ENCODE assay signal across 7 cellular contexts in the genomic region with DNA sequence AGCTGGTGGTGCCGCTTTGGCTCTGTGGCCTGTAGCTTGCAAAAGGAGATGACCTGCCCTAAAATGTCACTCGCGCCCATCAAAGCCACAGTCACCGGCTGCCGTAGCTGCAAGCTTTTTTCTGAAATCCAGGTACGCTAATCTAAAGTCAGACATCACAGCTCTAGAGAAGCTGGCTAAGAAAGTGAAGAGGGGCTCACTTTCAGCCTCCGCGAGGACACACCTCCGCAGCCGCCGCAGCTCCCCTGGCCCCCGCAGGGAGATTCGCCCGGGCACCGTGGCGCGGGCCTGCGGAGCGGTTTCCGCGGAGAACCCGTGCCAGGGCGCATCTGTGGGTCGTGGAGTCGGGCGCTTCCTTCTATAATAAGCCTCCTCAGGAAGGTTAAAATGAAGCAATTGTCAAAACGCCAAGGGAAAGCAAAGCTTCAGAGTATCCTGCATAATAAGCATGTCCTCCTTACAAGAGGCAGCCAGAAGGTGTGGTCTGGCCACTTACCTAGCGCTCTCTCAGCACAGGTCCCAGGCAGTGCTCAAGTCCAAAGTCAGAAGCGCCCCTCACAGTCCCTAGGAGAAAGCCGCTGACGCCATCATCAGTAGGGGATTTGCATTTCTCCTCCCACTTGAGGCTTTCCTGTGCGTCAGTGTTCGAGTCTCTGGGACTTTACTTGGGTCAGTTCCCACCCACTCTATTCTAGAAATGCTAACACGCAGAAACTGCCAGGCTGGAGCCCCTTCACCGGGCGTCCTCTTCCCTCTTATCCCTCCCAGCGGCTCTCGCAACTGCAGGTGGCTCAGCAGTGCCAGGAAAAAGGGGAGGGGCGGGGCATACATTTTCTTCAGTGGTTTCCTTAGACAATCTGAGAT. TPM values are rescaled to one million over a fixed set of nuclear protein-coding genes. Genes with fewer than 3 reads are reported as not detected.
DNase-seq lines count a peak whose midpoint lies in the region; ATAC-seq and TF ChIP-seq lines count a peak whose summit lies in the region.

A gene with protein sequence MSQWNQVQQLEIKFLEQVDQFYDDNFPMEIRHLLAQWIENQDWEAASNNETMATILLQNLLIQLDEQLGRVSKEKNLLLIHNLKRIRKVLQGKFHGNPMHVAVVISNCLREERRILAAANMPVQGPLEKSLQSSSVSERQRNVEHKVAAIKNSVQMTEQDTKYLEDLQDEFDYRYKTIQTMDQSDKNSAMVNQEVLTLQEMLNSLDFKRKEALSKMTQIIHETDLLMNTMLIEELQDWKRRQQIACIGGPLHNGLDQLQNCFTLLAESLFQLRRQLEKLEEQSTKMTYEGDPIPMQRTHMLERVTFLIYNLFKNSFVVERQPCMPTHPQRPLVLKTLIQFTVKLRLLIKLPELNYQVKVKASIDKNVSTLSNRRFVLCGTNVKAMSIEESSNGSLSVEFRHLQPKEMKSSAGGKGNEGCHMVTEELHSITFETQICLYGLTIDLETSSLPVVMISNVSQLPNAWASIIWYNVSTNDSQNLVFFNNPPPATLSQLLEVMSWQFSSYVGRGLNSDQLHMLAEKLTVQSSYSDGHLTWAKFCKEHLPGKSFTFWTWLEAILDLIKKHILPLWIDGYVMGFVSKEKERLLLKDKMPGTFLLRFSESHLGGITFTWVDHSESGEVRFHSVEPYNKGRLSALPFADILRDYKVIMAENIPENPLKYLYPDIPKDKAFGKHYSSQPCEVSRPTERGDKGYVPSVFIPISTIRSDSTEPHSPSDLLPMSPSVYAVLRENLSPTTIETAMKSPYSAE (minus strand): TSS at position 544 of the 864 bp plus-strand sequence. CDS start 2,791 bp downstream, outside the sequence.

- no peak within 1 kb of the TSS for H2BK5ac ChIP-seq in trophoblast cell (ENCODE audit: low read depth, low read length, poor library complexity)

- H3K4me3 Mint-ChIP-seq in activated T-helper 1 cell treated with anti-CD3 and anti-CD28 coated beads, Interleukin-12 subunit alpha, Interleukin-12 subunit beta, Interleukin-2, Interleukin-4 antibody, amounts not matched to agents 30 ng/mL and 10 ng/mL and 1 ng/mL, durations not matched to agents 14 hours and 24 hours and 36 hours, result peak within 1 kb of the TSS; percentile 95
- H3K4me3 Mint-ChIP-seq in type B pancreatic cell, result peak within 1 kb of the TSS; percentile 86

- intact Hi-C loops in activated T-helper 1 cell treated with anti-CD3 and anti-CD28 coated beads, Interleukin-12 subunit alpha, Interleukin-12 subunit beta, Interleukin-2, Interleukin-4 antibody, amounts not matched to agents 30 ng/mL and 10 ng/mL and 1 ng/mL, durations not matched to agents 14 hours and 24 hours and 36 hours (cut with micrococcal nuclease), result loop anchor here (1.0 to 5.0 kb wide), 11 partner anchors 35 to 526 kb away; no protein-coding TSS in a partner anchor

- H3K79me2 ChIP-seq in trophoblast cell (ENCODE audit: control insufficient read depth, insufficient read depth, low read length, poor library complexity), result no peaks in the 10 kb centered on the region

- no peak for TF ChIP-seq CTCF in type B pancreatic cell (conservative IDR thresholded peaks at IDR 0.05)

- no peaks in the 10 kb centered on the region for H3K9me3 ChIP-seq in NT2/D1 (ENCODE audit: insufficient read depth, low read length)
- no peaks in the 10 kb centered on the region for H3K9me3 ChIP-seq in trophoblast cell (ENCODE audit: insufficient read depth, low read depth, low read length)

- ATAC-seq in GM18519 (IDR thresholded peaks at IDR 0.05; ENCODE audit: low FRiP score, unreplicated experiment), result peak; percentile 83
- ATAC-seq in HG02870 (IDR thresholded peaks at IDR 0.05; ENCODE audit: unreplicated experiment), result peak; percentile 86

- peak within 1 kb of the TSS; percentile 58 for H2AFZ ChIP-seq in trophoblast cell (ENCODE audit: insufficient read depth, low read length, poor library complexity)

- H3K4me3 ChIP-seq in NT2/D1 (ENCODE audit: insufficient read length, low read depth), result peak within 1 kb of the TSS; percentile 61
- peak within 1 kb of the TSS; percentile 51 for H3K4me3 ChIP-seq in trophoblast cell (ENCODE audit: low read depth, low read length)

- peak within 1 kb of the TSS; percentile 95 for H3K27ac Mint-ChIP-seq in activated T-helper 1 cell treated with anti-CD3 and anti-CD28 coated beads, Interleukin-12 subunit alpha, Interleukin-12 subunit beta, Interleukin-2, Interleukin-4 antibody, amounts not matched to agents 30 ng/mL and 10 ng/mL and 1 ng/mL, durations not matched to agents 14 hours and 24 hours and 36 hours
- no peak within 1 kb of the TSS for H3K27ac Mint-ChIP-seq in type B pancreatic cell

- H3K36me3 Mint-ChIP-seq in activated T-helper 1 cell treated with anti-CD3 and anti-CD28 coated beads, Interleukin-12 subunit alpha, Interleukin-12 subunit beta, Interleukin-2, Interleukin-4 antibody, amounts not matched to agents 30 ng/mL and 10 ng/mL and 1 ng/mL, durations not matched to agents 14 hours and 24 hours and 36 hours (ENCODE audit: low read depth), result peaks cover 23% of the 10 kb centered on the region
- peaks cover 3% of the 10 kb centered on the region for H3K36me3 Mint-ChIP-seq in type B pancreatic cell

- H4K8ac ChIP-seq in trophoblast cell (ENCODE audit: low read depth, low read length), result no peak within 1 kb of the TSS

- no peak within 1 kb of the TSS for H2BK12ac ChIP-seq in trophoblast cell (ENCODE audit: low read length)

- peak within 1 kb of the TSS; percentile 71 for H3K9ac ChIP-seq in NT2/D1 (ENCODE audit: insufficient read length, low read depth)
- H3K9ac ChIP-seq in trophoblast cell (ENCODE audit: low read length), result no peak within 1 kb of the TSS

- peak; percentile 42 for DNase-seq in NT2/D1 (ENCODE audit: low read depth, low spot score)
- peak; percentile 78 for DNase-seq in activated T-helper 1 cell treated with anti-CD3 and anti-CD28 coated beads, Interleukin-12 subunit alpha, Interleukin-12 subunit beta, Interleukin-2, Interleukin-4 antibody, amounts not matched to agents 30 ng/mL and 10 ng/mL and 1 ng/mL, durations not matched to agents 14 hours and 24 hours and 36 hours (ENCODE audit: low spot score)
- DNase-seq in germinal center (ENCODE audit: low spot score), result peak; percentile 63
- peak; percentile 7 to 47 for DNase-seq in trophoblast cell
- no peak for DNase-seq in type B pancreatic cell (ENCODE audit: extremely low spot score, unreplicated experiment)

- no peak within 1 kb of the TSS for H4K12ac ChIP-seq in trophoblast cell (ENCODE audit: low read depth, low read length)

- no peaks in the 10 kb centered on the region for H3K79me1 ChIP-seq in trophoblast cell (ENCODE audit: low read length)

- H2AK5ac ChIP-seq in trophoblast cell (ENCODE audit: low read length), result no peak within 1 kb of the TSS

- peaks cover 33% of the 10 kb centered on the region for H3K27me3 ChIP-seq in NT2/D1 (ENCODE audit: insufficient read depth, insufficient read length)
- peaks cover 6% of the 10 kb centered on the region for H3K27me3 ChIP-seq in trophoblast cell (ENCODE audit: insufficient read depth, low read length)

- peaks cover 4% of the 10 kb centered on the region for H3K4me1 ChIP-seq in NT2/D1 (ENCODE audit: insufficient read depth, insufficient read length)
- peaks cover 0 to 10% of the 10 kb centered on the region in 2 experiments for H3K4me1 ChIP-seq in trophoblast cell (ENCODE audit: control insufficient read depth in 1 of 2, insufficient read depth in 2 of 2, low read length in 2 of 2)

- H3K9me3 Mint-ChIP-seq in activated T-helper 1 cell treated with anti-CD3 and anti-CD28 coated beads, Interleukin-12 subunit alpha, Interleukin-12 subunit beta, Interleukin-2, Interleukin-4 antibody, amounts not matched to agents 30 ng/mL and 10 ng/mL and 1 ng/mL, durations not matched to agents 14 hours and 24 hours and 36 hours, result no peaks in the 10 kb centered on the region
- no peaks in the 10 kb centered on the region for H3K9me3 Mint-ChIP-seq in type B pancreatic cell

- H2BK120ac ChIP-seq in trophoblast cell (ENCODE audit: insufficient read depth, low read length, poor library complexity), result no peak within 1 kb of the TSS

- no peaks in the 10 kb centered on the region for H3K27me3 Mint-ChIP-seq in activated T-helper 1 cell treated with anti-CD3 and anti-CD28 coated beads, Interleukin-12 subunit alpha, Interleukin-12 subunit beta, Interleukin-2, Interleukin-4 antibody, amounts not matched to agents 30 ng/mL and 10 ng/mL and 1 ng/mL, durations not matched to agents 14 hours and 24 hours and 36 hours (ENCODE audit: insufficient read depth)
- H3K27me3 Mint-ChIP-seq in type B pancreatic cell, result peaks cover 37% of the 10 kb centered on the region

- H3K4me2 ChIP-seq in trophoblast cell (ENCODE audit: low read length), result peak within 1 kb of the TSS; percentile 95

- H3K18ac ChIP-seq in trophoblast cell (ENCODE audit: low read length), result no peak within 1 kb of the TSS

- no peak within 1 kb of the TSS for H3K23ac ChIP-seq in trophoblast cell (ENCODE audit: low read length)

- no peak within 1 kb of the TSS for H3K4ac ChIP-seq in trophoblast cell (ENCODE audit: low read depth, low read length)

- no CpG with 5 or more reads among the region's 39 CpGs for WGBS in trophoblast cell (ENCODE audit: extremely low coverage, insufficient coverage, insufficient read length)

- H3K27ac ChIP-seq in trophoblast cell (ENCODE audit: low read depth, low read length), result no peak within 1 kb of the TSS

- H4K91ac ChIP-seq in trophoblast cell (ENCODE audit: low read depth, low read length), result no peak within 1 kb of the TSS

- peaks cover 85% of the 10 kb centered on the region for H3K4me1 Mint-ChIP-seq in activated T-helper 1 cell treated with anti-CD3 and anti-CD28 coated beads, Interleukin-12 subunit alpha, Interleukin-12 subunit beta, Interleukin-2, Interleukin-4 antibody, amounts not matched to agents 30 ng/mL and 10 ng/mL and 1 ng/mL, durations not matched to agents 14 hours and 24 hours and 36 hours (ENCODE audit: low read depth)
- H3K4me1 Mint-ChIP-seq in type B pancreatic cell (ENCODE audit: unreplicated experiment), result peaks cover 3% of the 10 kb centered on the region

- H3K14ac ChIP-seq in trophoblast cell (ENCODE audit: low read length), result no peak within 1 kb of the TSS

- H3K36me3 ChIP-seq in NT2/D1 (ENCODE audit: insufficient read depth, insufficient read length, low read length), result no peaks in the 10 kb centered on the region
- H3K36me3 ChIP-seq in trophoblast cell (ENCODE audit: control insufficient read depth in 1 of 2, insufficient read depth in 2 of 2, low read length in 2 of 2), result no peaks in the 10 kb centered on the region

RNA-seq across cellular contexts. Expression of the gene that starts here (rescaled TPM):
- total RNA-seq in activated T-helper 1 cell treated with anti-CD3 and anti-CD28 coated beads, Interleukin-12 subunit alpha, Interleukin-12 subunit beta, Interleukin-2, Interleukin-4 antibody, amounts not matched to agents 30 ng/mL and 10 ng/mL and 1 ng/mL, durations not matched to agents 14 hours and 24 hours and 36 hours, result 57.4 and 62.1 TPM in 2 replicates
- polyA plus RNA-seq in trophoblast cell (2013), result 0.21 and 0.35 TPM in 2 replicates
- 2.1 TPM in 2 replicates for total RNA-seq in type B pancreatic cell (ENCODE audit: low replicate concordance)

Comparison
In these comparisons a context has a peak if more than half of its experiments do, and no peak if none do; other contexts are left out.
1. RNA of the gene that starts here (total RNA-seq): 57.4 to 62.1 TPM in activated T-helper 1 cell treated with anti-CD3 and anti-CD28 coated beads, Interleukin-12 subunit alpha, Interleukin-12 subunit beta, Interleukin-2, Interleukin-4 antibody, amounts not matched to agents 30 ng/mL and 10 ng/mL and 1 ng/mL, durations not matched to agents 14 hours and 24 hours and 36 hours; 2.1 TPM in type B pancreatic cell; every median in the first group is over 10 times any median in the second.